Comparison of ENCODE assay signal across 19 cellular contexts in genomic region chr3:160016972-160017371, GRCh38. TPM values are rescaled to one million over a fixed set of nuclear protein-coding genes. Genes with fewer than 3 reads are reported as not detected.
DNase-seq lines count a peak whose midpoint lies in the region; ATAC-seq, FAIRE-seq and TF ChIP-seq lines count a peak whose summit lies in the region.
"Had no signal": no experiment of that assay in that cellular context is flagged by ENCODE, and none has a peak within 500 bp of the region (broad histone marks: within the 10 kb centered on the region; RNA-seq: fewer than 3 reads in every experiment).

No MANE protein-coding gene starts in this region.

- H3K4me1 ChIP-seq in MM.1S (ENCODE audit: low read length) (peaks cover 26% of the 10 kb centered on the region), GM12878 (ENCODE audit: control insufficient read depth, insufficient read depth, low read length) (peaks cover 17% of the 10 kb centered on the region), lower lobe of right lung (no peaks in the 10 kb centered on the region)
- H3K4me1 ChIP-seq: heart left ventricle, left ventricle myocardium inferior had no signal

- TF ChIP-seq CTCF in MM.1S (IDR thresholded peaks at IDR 0.05; ENCODE audit: low read length): no peak
- TF ChIP-seq CTCF in GM12878 (IDR thresholded peaks at IDR 0.05 in 2 of 3, conservative IDR thresholded peaks at IDR 0.05 in 1 of 3; ENCODE audit: control insufficient read depth in 2 of 3, extremely low read depth in 1 of 3, insufficient read depth in 1 of 3, low read depth in 3 of 3, low read length in 3 of 3): no peak
- no peak for TF ChIP-seq CTCF in lower lobe of right lung (IDR thresholded peaks at IDR 0.05)

- H2AFZ ChIP-seq in MM.1S (ENCODE audit: low read length): no peak overlapping the region
- H2AFZ ChIP-seq in GM12878 (ENCODE audit: control insufficient read depth, low read depth, low read length): no peak overlapping the region

- ATAC-seq in GM18511 (IDR thresholded peaks at IDR 0.05; ENCODE audit: unreplicated experiment) (peak; percentile 35), GM12878 (peak; percentile 25), lower lobe of right lung (peak; percentile 31 to 39)
- ATAC-seq: effector memory CD8-positive, alpha-beta T cell; heart left ventricle had no signal

- H4K20me1 ChIP-seq in MM.1S (ENCODE audit: insufficient read depth, low read length) (no peaks in the 10 kb centered on the region), GM12878 (ENCODE audit: control insufficient read depth, insufficient read depth) (no peaks in the 10 kb centered on the region)
- H4K20me1 ChIP-seq: BLaER1 had no signal

- CTCF ChIA-PET in GM12878 (lab: Yijun Ruan, JAX): interaction anchor here (0.7 to 2.7 kb wide), 3 partner anchors 11 to 30 kb away, joined by 3 to 8 read pairs (median 3); no protein-coding TSS in a partner anchor

- no peaks in the 10 kb centered on the region for H3K27me3 ChIP-seq in MM.1S (replicated peaks; ENCODE audit: insufficient read depth, low read length)
- H3K27me3 ChIP-seq in GM12878 (replicated peaks in 1 of 2; ENCODE audit: control insufficient read depth in 2 of 2, insufficient read depth in 2 of 2, low read length in 1 of 2): no peaks in the 10 kb centered on the region
- H3K27me3 ChIP-seq in lower lobe of right lung (ENCODE audit: low read depth): no peaks in the 10 kb centered on the region
- H3K27me3 ChIP-seq: BLaER1, neutrophil had no signal

- no peaks in the 10 kb centered on the region for H3K36me3 ChIP-seq in MM.1S (replicated peaks; ENCODE audit: insufficient read depth, low read length)
- no peaks in the 10 kb centered on the region for H3K36me3 ChIP-seq in GM12878 (ENCODE audit: control insufficient read depth in 2 of 2, insufficient read depth in 2 of 2, low read length in 1 of 2)
- H3K36me3 ChIP-seq in lower lobe of right lung: no peaks in the 10 kb centered on the region
- H3K36me3 ChIP-seq: BLaER1, heart left ventricle, left ventricle myocardium inferior, neutrophil had no signal

- no peak for TF ChIP-seq EP300 in GM12878 (IDR thresholded peaks at IDR 0.05; ENCODE audit: borderline replicate concordance in 1 of 2, control insufficient read depth in 1 of 2, low read depth in 2 of 2, low read length in 2 of 2)

- TF ChIP-seq POLR2A in GM12878 (IDR thresholded peaks at IDR 0.05; ENCODE audit: low read depth, low read length): no peak

- no peak for FAIRE-seq in GM12878 (lab: Jason Lieb, UNC)

- H3K4me3 ChIP-seq in MM.1S (ENCODE audit: low read length) (no peak overlapping the region), GM12878 (no peak overlapping the region), lower lobe of right lung (no peak overlapping the region)
- H3K4me3 ChIP-seq: BLaER1, heart left ventricle, left ventricle myocardium inferior had no signal

- 100% methylated on average over 1 of the region's 1 CpG for WGBS in GM12878 (ENCODE audit: insufficient coverage, insufficient replicate concordance, low lambda C conversion rate, missing lambda C conversion rate)

- no TSS peak for BruUV-seq in GM12878 (replicated peaks; lab: Mats Ljungman, UMichigan)

- H3K9me3 ChIP-seq in MM.1S (replicated peaks; ENCODE audit: insufficient read depth, low read length) (no peaks in the 10 kb centered on the region), GM12878 (replicated peaks; ENCODE audit: control insufficient read depth, insufficient read depth, low read length) (no peaks in the 10 kb centered on the region), lower lobe of right lung (no peaks in the 10 kb centered on the region)
- H3K9me3 ChIP-seq: BLaER1, heart left ventricle, left ventricle myocardium inferior, neutrophil had no signal

- peak overlapping the region; percentile 33; the same call in 1 of the 2 replicates for H3K27ac ChIP-seq in MM.1S (ENCODE audit: low read length)
- H3K27ac ChIP-seq in GM12878 (ENCODE audit: control insufficient read depth, insufficient read depth): no peak overlapping the region
- no peak overlapping the region for H3K27ac ChIP-seq in lower lobe of right lung
- H3K27ac ChIP-seq: BLaER1, heart left ventricle, left ventricle myocardium inferior, neutrophil had no signal

- H3K4me2 ChIP-seq in MM.1S (ENCODE audit: low read depth, low read length): peak overlapping the region; percentile 15; the same call in 1 of the 2 replicates
- H3K4me2 ChIP-seq in GM12878 (ENCODE audit: control insufficient read depth, insufficient read depth): no peak overlapping the region
- H3K4me2 ChIP-seq: BLaER1 had no signal

- H3K79me2 ChIP-seq in MM.1S (ENCODE audit: low read length): no peaks in the 10 kb centered on the region
- no peaks in the 10 kb centered on the region for H3K79me2 ChIP-seq in GM12878 (ENCODE audit: control insufficient read depth, insufficient read depth, low read length)

- TF ChIP-seq RAD21 in GM12878 (IDR thresholded peaks at IDR 0.05; ENCODE audit: insufficient read depth, low read depth, low read length): no peak

- in situ Hi-C loops in GM12878 (cut with MboI): no loop called here

- SMC1A ChIA-PET in GM12878 (lab: Charles Lee; ENCODE audit: uncharacterized antibody, unreplicated experiment): interaction anchor here (0.7 to 1.7 kb wide), 3 partner anchors 11 to 133 kb away, joined by 3 to 6 read pairs (median 3); no protein-coding TSS in a partner anchor

- intact Hi-C loops in GM12878 (cut with micrococcal nuclease; ENCODE audit: unreplicated experiment): no loop called here
- intact Hi-C loops in lower lobe of right lung (cut with DNase I): no loop called here

- H3K9me2 ChIP-seq in MM.1S (replicated peaks; ENCODE audit: insufficient read depth, low read length): no peaks in the 10 kb centered on the region

- POLR2A ChIA-PET in GM12878 (lab: Charles Lee): no interaction called here

- peaks cover 15% of the 10 kb centered on the region for H3F3A ChIP-seq in MM.1S (ENCODE audit: insufficient read depth, low read length)

- RAD21 ChIA-PET in GM12878 (lab: Charles Lee; ENCODE audit: unreplicated experiment): no interaction called here

- no peak overlapping the region for H3K9ac ChIP-seq in MM.1S (ENCODE audit: low read length)
- no peak overlapping the region for H3K9ac ChIP-seq in GM12878 (ENCODE audit: control insufficient read depth, insufficient read depth, low read length)
- H3K9ac ChIP-seq: BLaER1 had no signal

- DNase-seq in MM.1S: peak; percentile 83
- no peak for DNase-seq in GM12878 (ENCODE audit: low read depth, low spot score)
- DNase-seq in lower lobe of right lung: no peak
- DNase-seq in COR-L47 (lab: John Stamatoyannopoulos, UW): no peak
- DNase-seq in hypothalamus (lab: John Stamatoyannopoulos, UW): no peak
- no peak for DNase-seq in hippocampal formation (lab: John Stamatoyannopoulos, UW)
- DNase-seq in activated effector memory CD4-positive, alpha-beta T cell treated with anti-CD3 and anti-CD28 coated beads, Interleukin-2, amount 50 U/mL, for 16 hours: no peak
- DNase-seq: activated CD4-positive, alpha-beta memory T cell treated with anti-CD3 and anti-CD28 coated beads, Interleukin-2, amount 10 ng/mL, durations not matched to agents 7 days and 5 days; activated effector memory CD4-positive, alpha-beta T cell treated with Interleukin-2 at 50 U/mL for 16 hours; effector memory CD8-positive, alpha-beta T cell; GF-D8; heart left ventricle; KG1; left ventricle myocardium inferior; NCI-H2029 treated with DMSO at 0.1 percent for 48 hours; T-helper 9 cell had no signal

TF ChIP-seq in GM12878, 131 proteins besides CTCF, POLR2A, EP300 and RAD21:
- TF ChIP-seq PKNOX1 (IDR thresholded peaks at IDR 0.05): peak; percentile 46
- TF ChIP-seq FOS (IDR thresholded peaks at IDR 0.05; ENCODE audit: borderline replicate concordance, extremely low read depth, insufficient read length): no peak
- TF ChIP-seq PBX3 (IDR thresholded peaks at IDR 0.05; ENCODE audit: insufficient replicate concordance, low read depth, low read length): peak; percentile 17
- no peak for TF ChIP-seq SUPT20H (IDR thresholded peaks at IDR 0.05; ENCODE audit: borderline replicate concordance, control insufficient read depth, low read depth, low read length)
- no peak for TF ChIP-seq CEBPB (IDR thresholded peaks at IDR 0.05; ENCODE audit: borderline replicate concordance in 1 of 2, low read depth in 2 of 2, low read length in 2 of 2)

RNA-seq across cellular contexts. Expression of gene IL12A, which starts 28.3 kb away (rescaled TPM):
- 1.2 and 5.3 TPM in 2 replicates for total RNA-seq in GM12878 (2013; cell fraction: nucleolus; rRNA removed)
- total RNA-seq in GM12878 (2014; rRNA removed) (9.8 and 10.9 TPM in 2 replicates), GM12878 (2014; rRNA removed; fragmentation: Illumina TruSeq; extraction: Trizol) (3.4 and 4.4 TPM in 2 replicates), GM12878 (2021) (3.1 and 4.0 TPM in 2 replicates), lower lobe of right lung (2.9 TPM)
- 1.1 TPM for polyA plus RNA-seq in GM12878 (2011; ENCODE audit: low read depth)
- polyA plus RNA-seq in GM12878 (2011; rRNA removed) (0.99 and 1.8 TPM in 2 replicates), GM12878 (2014; fragmentation: Illumina TruSeq; extraction: Trizol) (3.2 and 3.8 TPM in 2 replicates), GM12878 (2014; fragmentation: Nextera tagmentation; extraction: Ambion mirVana) (1 to 10 TPM in 1 of 2 experiments, under 1 TPM in 1; 0.50 to 2.6 TPM), GM12878 (2014; rRNA removed) (6.0 and 8.4 TPM in 2 replicates), GM12878 (2016; fragmentation: Nextera tagmentation; extraction: Ambion mirVana) (1 to 10 TPM; 3.6 to 4.2 TPM)
- polyA plus RNA-seq in GM12878 (2011; cell fraction: cytosol; rRNA removed): 0.78 and 1.5 TPM in 2 replicates
- polyA plus RNA-seq in GM12878 (2011; cell fraction: nucleus; rRNA removed): 3.7 and 5.6 TPM in 2 replicates
- 1.8 and 2.4 TPM in 2 replicates for polyA plus RNA-seq in GM12878 (2012)
- 0.29 and 0.62 TPM in 2 replicates for polyA minus RNA-seq in GM12878 (2011; rRNA and poly(A)+ RNA removed)
- 1.2 TPM in 1 of 2 replicates, not detected in the other for polyA minus RNA-seq in GM12878 (2011; cell fraction: cytosol; rRNA and poly(A)+ RNA removed)
- polyA minus RNA-seq in GM12878 (2011; cell fraction: nucleus; rRNA and poly(A)+ RNA removed): 0.67 and 0.97 TPM in 2 replicates
